ENCODE assay signal across 23 cellular contexts in the genomic region with DNA sequence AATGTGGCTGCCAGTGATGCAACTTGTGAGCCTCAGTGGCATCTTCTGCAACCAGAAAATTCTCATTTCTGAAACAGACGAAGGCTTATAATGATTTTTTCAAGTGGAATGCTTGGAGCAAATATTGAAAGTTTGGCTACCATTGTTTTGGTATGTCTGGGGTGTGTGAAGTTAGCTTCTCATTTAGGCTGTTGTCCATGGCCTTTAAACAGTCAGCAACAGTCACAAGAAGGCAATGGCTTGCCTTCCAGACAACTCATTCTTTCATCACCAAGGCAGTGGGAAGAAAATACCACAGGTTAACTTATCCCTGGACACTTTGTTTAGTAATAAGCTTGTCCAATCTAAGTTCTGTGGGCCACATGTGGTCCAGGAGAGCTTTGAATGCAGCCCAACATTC. TPM values are rescaled to one million over a fixed set of nuclear protein-coding genes. Genes with fewer than 3 reads are reported as not detected.
A peak's percentile ranks its signal among the peaks of the same experiment; 100 is the strongest.
DNase-seq lines count a peak whose midpoint lies in the region; ATAC-seq and TF ChIP-seq lines count a peak whose summit lies in the region.
"Had no signal": no experiment of that assay in that cellular context is flagged by ENCODE, and none has a peak within 500 bp of the region (broad histone marks: within the 10 kb centered on the region; RNA-seq: fewer than 3 reads in every experiment).

No MANE protein-coding gene starts in this region.

- no peaks in the 10 kb centered on the region for H3K36me3 ChIP-seq in HCT116 (ENCODE audit: control insufficient read depth in 1 of 2, insufficient read depth in 2 of 2, low read length in 2 of 2)
- no peaks in the 10 kb centered on the region for H3K36me3 ChIP-seq in adipocyte (ENCODE audit: control insufficient read depth, insufficient read depth, low read length, severe bottlenecking)
- H3K36me3 ChIP-seq: pancreas, sigmoid colon had no signal

- CTCF ChIA-PET in HCT116 (lab: Charles Lee) = no interaction called here

- TF ChIP-seq RAD21 in HCT116 (IDR thresholded peaks at IDR 0.05; ENCODE audit: low read depth) = no peak

- POLR2A ChIA-PET in HCT116 (lab: Charles Lee) = no interaction called here

- H3K4me3 ChIP-seq in HCT116 (replicated peaks in 1 of 2; ENCODE audit: low read depth in 1 of 2, low read length in 2 of 2) = no peak overlapping the region
- H3K4me3 ChIP-seq in adipocyte (ENCODE audit: low read length) = no peak overlapping the region
- H3K4me3 ChIP-seq: pancreas, sigmoid colon, SK-N-MC had no signal

- no TSS peak for BruUV-seq in HCT116 (replicated peaks; lab: Mats Ljungman, UMichigan)

- TF ChIP-seq POLR2A in HCT116 (IDR thresholded peaks at IDR 0.05; ENCODE audit: borderline replicate concordance, extremely low read depth, insufficient read depth, insufficient read length) = no peak

- H3K4me2 ChIP-seq in HCT116 (ENCODE audit: low read length) = peak overlapping the region; percentile 71; the same call in 1 of the 2 replicates

- RAD21 ChIA-PET in HCT116 (lab: Charles Lee; ENCODE audit: low non-redundant PET in 1 of 2, low total read pairs in 2 of 2, uncharacterized antibody in 2 of 2, unreplicated experiment in 2 of 2) = no interaction called here

- no peaks in the 10 kb centered on the region for H4K20me1 ChIP-seq in HCT116 (ENCODE audit: insufficient read depth)

- no peak overlapping the region for H2AFZ ChIP-seq in HCT116 (ENCODE audit: low read depth, low read length, poor library complexity, severe bottlenecking)

- no peaks in the 10 kb centered on the region for H3K9me3 ChIP-seq in HCT116 (ENCODE audit: control insufficient read depth in 1 of 2, insufficient read depth in 1 of 2, low read depth in 1 of 2, low read length in 2 of 2)
- H3K9me3 ChIP-seq in adipocyte (ENCODE audit: control insufficient read depth, low read length) = no peaks in the 10 kb centered on the region
- H3K9me3 ChIP-seq: pancreas, sigmoid colon had no signal

- no peaks in the 10 kb centered on the region for H3K9me2 ChIP-seq in HCT116 (ENCODE audit: insufficient read depth)

- no peaks in the 10 kb centered on the region for H3K27me3 ChIP-seq in HCT116 (ENCODE audit: insufficient read depth, low read length)
- H3K27me3 ChIP-seq in adipocyte (replicated peaks; ENCODE audit: control insufficient read depth, insufficient read depth, low read length) = no peaks in the 10 kb centered on the region
- no peaks in the 10 kb centered on the region for H3K27me3 ChIP-seq in foreskin keratinocyte

- DNase-seq in AG08395 (ENCODE audit: low spot score) (peak; percentile 55), HCT116 (ENCODE audit: low read depth, low spot score) (no peak), adipocyte (ENCODE audit: low read depth) (peak; percentile 7), foreskin keratinocyte (peak in 1 of 2 donors; percentile 52)
- DNase-seq in stimulated activated CD4-positive, alpha-beta T cell treated with anti-CD3 and anti-CD28 coated beads, Interleukin-2, amount 100 ng/mL, for 24 hours = no peak
- DNase-seq: activated CD4-positive, alpha-beta T cell treated with anti-CD3 and anti-CD28 coated beads, Interleukin-2, amount 50 U/mL, for 48 hours; activated T-cell treated with anti-CD3 and anti-CD28 coated beads for 4 hours; aorta; CD4-positive, alpha-beta memory T cell; foreskin melanocyte; hypothalamus; kidney glomerular epithelial cell; naive thymus-derived CD8-positive, alpha-beta T cell; NCI-H146; NCI-H2171 treated with DMSO at 0.1 percent for 48 hours; pancreas; sigmoid colon had no signal

- peaks cover 15 to 49% of the 10 kb centered on the region in 2 experiments for H3K4me1 ChIP-seq in HCT116 (ENCODE audit: control insufficient read depth in 1 of 2, insufficient read depth in 2 of 2, low read length in 2 of 2)
- H3K4me1 ChIP-seq in adipocyte (ENCODE audit: control insufficient read depth, insufficient read depth, low read length) = peaks cover 39% of the 10 kb centered on the region
- peaks cover 53% of the 10 kb centered on the region for H3K4me1 ChIP-seq in foreskin keratinocyte
- H3K4me1 ChIP-seq: pancreas had no signal

- TF ChIP-seq CTCF in HCT116 (IDR thresholded peaks at IDR 0.05 in 2 of 3, conservative IDR thresholded peaks at IDR 0.05 in 1 of 3; ENCODE audit: borderline replicate concordance in 1 of 3, insufficient read depth in 1 of 3, low read depth in 2 of 3, low read length in 2 of 3) (no peak), foreskin keratinocyte (conservative IDR thresholded peaks at IDR 0.05) (no peak)

- H3K27ac ChIP-seq in HCT116 (ENCODE audit: low read depth, low read length) (no peak overlapping the region), foreskin keratinocyte (peak overlapping the region; percentile 98)
- H3K27ac ChIP-seq: pancreas, sigmoid colon, SK-N-MC had no signal

- no peak for ATAC-seq in HCT116
- no peak for ATAC-seq in foreskin keratinocyte
- ATAC-seq in GM18867 (IDR thresholded peaks at IDR 0.05; ENCODE audit: unreplicated experiment) = no peak
- no peak for ATAC-seq in HG03095 (IDR thresholded peaks at IDR 0.05; ENCODE audit: unreplicated experiment)
- no peak for ATAC-seq in HG02973 (IDR thresholded peaks at IDR 0.05; ENCODE audit: unreplicated experiment)
- ATAC-seq: HepG2; naive thymus-derived CD8-positive, alpha-beta T cell had no signal

- no peaks in the 10 kb centered on the region for H3K79me2 ChIP-seq in HCT116 (ENCODE audit: insufficient read depth, low read length)

- H3K9ac ChIP-seq in HCT116 (ENCODE audit: low read length) (no peak overlapping the region), adipocyte (ENCODE audit: low read length) (no peak overlapping the region)

- intact Hi-C loops in HCT116 (cut with micrococcal nuclease) = no loop called here

TF ChIP-seq in HCT116, 20 proteins besides CTCF, POLR2A, EP300 and RAD21 (continues in another document):
- no peak for TF ChIP-seq TCF7L2 (IDR thresholded peaks at IDR 0.05; ENCODE audit: borderline replicate concordance, extremely low read depth, insufficient read depth, insufficient read length)
- TF ChIP-seq EZH2phosphoT487 (IDR thresholded peaks at IDR 0.05; ENCODE audit: borderline replicate concordance) = no peak
- no peak for TF ChIP-seq ZNF274 (IDR thresholded peaks at IDR 0.05; ENCODE audit: low read depth, low read length)
- no peak for TF ChIP-seq REST (IDR thresholded peaks at IDR 0.05; ENCODE audit: low read depth)
- TF ChIP-seq, protein P1, sequence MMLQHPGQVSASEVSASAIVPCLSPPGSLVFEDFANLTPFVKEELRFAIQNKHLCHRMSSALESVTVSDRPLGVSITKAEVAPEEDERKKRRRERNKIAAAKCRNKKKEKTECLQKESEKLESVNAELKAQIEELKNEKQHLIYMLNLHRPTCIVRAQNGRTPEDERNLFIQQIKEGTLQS (IDR thresholded peaks at IDR 0.05) = no peak
- TF ChIP-seq YY1 (IDR thresholded peaks at IDR 0.05; ENCODE audit: extremely low read depth, insufficient replicate concordance, low read depth, low read length) = no peak
- no peak for TF ChIP-seq CBX3 (IDR thresholded peaks at IDR 0.05; ENCODE audit: low read depth)
- no peak for TF ChIP-seq SRF (IDR thresholded peaks at IDR 0.05; ENCODE audit: low read depth)
- TF ChIP-seq CEBPB (IDR thresholded peaks at IDR 0.05; ENCODE audit: low read depth) = no peak
- TF ChIP-seq JUND (IDR thresholded peaks at IDR 0.05) = no peak
- TF ChIP-seq SIN3A (IDR thresholded peaks at IDR 0.05; ENCODE audit: low read depth) = no peak
- TF ChIP-seq, protein P2, sequence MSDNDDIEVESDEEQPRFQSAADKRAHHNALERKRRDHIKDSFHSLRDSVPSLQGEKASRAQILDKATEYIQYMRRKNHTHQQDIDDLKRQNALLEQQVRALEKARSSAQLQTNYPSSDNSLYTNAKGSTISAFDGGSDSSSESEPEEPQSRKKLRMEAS (IDR thresholded peaks at IDR 0.05) = no peak
- no peak for TF ChIP-seq EGR1 (IDR thresholded peaks at IDR 0.05; ENCODE audit: low read depth)
- no peak for TF ChIP-seq ZFX (IDR thresholded peaks at IDR 0.05)
- TF ChIP-seq EZH2 (IDR thresholded peaks at IDR 0.05) = no peak

RNA-seq across cellular contexts. Expression of gene BNC1, which starts 4.7 kb away (rescaled TPM):
- total RNA-seq in HCT116 (2021; ENCODE audit: unreplicated experiment) = not detected
- 0.01 TPM in 1 of 2 replicates, not detected in the other for polyA plus RNA-seq in HCT116 (2012)
- total RNA-seq in foreskin keratinocyte = 140 and 167 TPM in 2 replicates
- 44.4 and 45.4 TPM in 2 replicates for polyA plus RNA-seq in foreskin keratinocyte
- total RNA-seq: CD4-positive, alpha-beta memory T cell; endodermal cell; HepG2; naive thymus-derived CD8-positive, alpha-beta T cell had no signal
- polyA plus RNA-seq: aorta; CD4-positive, alpha-beta memory T cell; HepG2; naive thymus-derived CD8-positive, alpha-beta T cell had no signal

Comparison
In these comparisons a context has a peak if more than half of its experiments do, and no peak if none do; other contexts are left out.
1. DNase-seq: peak in AG08395 (single experiment) and adipocyte (single experiment); none in HCT116 (single experiment) and stimulated activated CD4-positive, alpha-beta T cell treated with anti-CD3 and anti-CD28 coated beads, Interleukin-2, amount 100 ng/mL, for 24 hours (0 of 2).
2. RNA of gene BNC1, which starts 4.7 kb away (total RNA-seq): 140 to 167 TPM in foreskin keratinocyte; not detected in HCT116 (single experiment); every median in the first group is over 100 times any median in the second.